ENCODE assay signal across 10 cellular contexts in the genomic region with DNA sequence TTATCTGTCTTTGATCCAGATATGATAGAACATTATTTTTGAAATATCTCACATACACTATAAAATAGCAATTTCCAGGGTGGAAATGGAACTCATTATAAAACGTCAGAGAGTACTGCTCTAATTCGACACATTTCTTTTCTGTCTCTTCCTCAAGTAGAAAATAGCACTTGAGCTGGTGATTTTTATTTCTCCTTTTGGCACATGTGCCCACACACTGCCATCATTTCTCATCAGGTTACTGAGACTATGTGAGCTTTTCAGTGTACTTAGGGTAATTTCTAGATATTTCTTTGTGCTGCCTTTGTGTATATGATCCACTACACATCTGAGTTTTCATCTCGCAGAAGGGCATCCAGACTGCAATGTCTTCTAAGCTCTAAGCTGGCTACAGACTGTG.
DNase-seq lines count a peak whose midpoint lies in the region; ATAC-seq and TF ChIP-seq lines count a peak whose summit lies in the region.
"Had no signal": no experiment of that assay in that cellular context is flagged by ENCODE, and none has a peak within 500 bp of the region (broad histone marks: within the 10 kb centered on the region; RNA-seq: fewer than 3 reads in every experiment).

No MANE protein-coding gene starts in this region.

- TF ChIP-seq CTCF in HEK293 (tag by site-specific recombination; IDR thresholded peaks at IDR 0.05) (no peak), mesothelial cell of epicardium (IDR thresholded peaks at IDR 0.05; ENCODE audit: unreplicated experiment) (no peak), omental fat pad (IDR thresholded peaks at IDR 0.05) (no peak)

- POLR2A ChIA-PET in HEK293 (lab: Yijun Ruan, JAX) = interaction anchor here (0.7 kb wide), 1 partner anchor 446 kb away, joined by 3 read pairs; the partner anchor contains the start of gene SF3B1

- H3K4me3 ChIP-seq in ACC112 (ENCODE audit: low read depth, low read length) (peak overlapping the region; percentile 66; the same call in 1 of the 2 replicates), HEK293 (ENCODE audit: low read depth, low read length) (no peak overlapping the region)

- H3K9me3 ChIP-seq in HEK293 (ENCODE audit: control insufficient read depth, insufficient read depth, low read depth, low read length) = no peaks in the 10 kb centered on the region

- peaks cover 8 to 22% of the 10 kb centered on the region in 2 donors for H3K9me3 Mint-ChIP-seq in activated naive CD4-positive, alpha-beta T cell treated with anti-CD3 and anti-CD28 coated beads, Interleukin-2, amount 50 U/mL, for 72 hours
- H3K9me3 Mint-ChIP-seq in mesothelial cell of epicardium = no peaks in the 10 kb centered on the region

- peaks cover 22% of the 10 kb centered on the region for H3K4me1 Mint-ChIP-seq in mesothelial cell of epicardium

- peak in 1 of 2 donors; percentile 1 for ATAC-seq in activated naive CD4-positive, alpha-beta T cell treated with anti-CD3 and anti-CD28 coated beads, Interleukin-2, amount 50 U/mL, for 72 hours
- ATAC-seq in GM18907 (IDR thresholded peaks at IDR 0.05; ENCODE audit: unreplicated experiment) (no peak), omental fat pad (ENCODE audit: low FRiP score) (no peak)

- peaks cover 25% of the 10 kb centered on the region for H3K4me1 ChIP-seq in ACC112 (ENCODE audit: control insufficient read depth, insufficient read depth, low read length, unreplicated experiment)
- H3K4me1 ChIP-seq in HEK293 (ENCODE audit: control insufficient read depth, insufficient read depth, low read length) = peaks cover 20% of the 10 kb centered on the region

- peak overlapping the region; percentile 89 for H3K27ac ChIP-seq in ACC112 (ENCODE audit: low read depth, low read length)
- H3K27ac ChIP-seq in HEK293 (ENCODE audit: extremely low read depth, low read depth, low read length) = peak overlapping the region; percentile 55

- H3K4me3 Mint-ChIP-seq in mesothelial cell of epicardium = no peak overlapping the region

- H2AFZ ChIP-seq in ACC112 (ENCODE audit: low read length, unreplicated experiment) = peak overlapping the region; percentile 58

- peak overlapping the region; percentile 83 to 99 for H3K27ac Mint-ChIP-seq in activated naive CD4-positive, alpha-beta T cell treated with anti-CD3 and anti-CD28 coated beads, Interleukin-2, amount 50 U/mL, for 72 hours
- H3K27ac Mint-ChIP-seq in mesothelial cell of epicardium = peak overlapping the region; percentile 96

- CTCF ChIA-PET in HEK293 (lab: Yijun Ruan, JAX) = interaction anchor here (0.6 to 1.7 kb wide), 2 partner anchors 23 to 61 kb away, joined by 5 to 6 read pairs; no protein-coding TSS in a partner anchor

- no peaks in the 10 kb centered on the region for H3K79me2 ChIP-seq in ACC112 (ENCODE audit: control insufficient read depth, insufficient read depth, low read length, unreplicated experiment)

- H3K27me3 ChIP-seq in ACC112 (ENCODE audit: insufficient read depth, low read length) = no peaks in the 10 kb centered on the region

- H3K36me3 Mint-ChIP-seq in activated naive CD4-positive, alpha-beta T cell treated with anti-CD3 and anti-CD28 coated beads, Interleukin-2, amount 50 U/mL, for 72 hours = peaks cover 22 to 69% of the 10 kb centered on the region in 2 donors
- no peaks in the 10 kb centered on the region for H3K36me3 Mint-ChIP-seq in mesothelial cell of epicardium

- H3K36me3 ChIP-seq in ACC112 (ENCODE audit: insufficient read depth, low read length) = no peaks in the 10 kb centered on the region
- no peaks in the 10 kb centered on the region for H3K36me3 ChIP-seq in HEK293 (ENCODE audit: control insufficient read depth in 2 of 2, insufficient read depth in 1 of 2, low read length in 2 of 2)

- no peak for DNase-seq in activated naive CD4-positive, alpha-beta T cell treated with anti-CD3 and anti-CD28 coated beads, Interleukin-2, amount 50 U/mL, for 72 hours (ENCODE audit: low spot score in 2 of 2)
- no peak for DNase-seq in mesothelial cell of epicardium (ENCODE audit: low spot score in 2 of 2, unreplicated experiment in 2 of 2)
- no peak for DNase-seq in retina
- DNase-seq in AG08395 (ENCODE audit: low spot score) = no peak
- no peak for DNase-seq in omental fat pad (ENCODE audit: low spot score)
- DNase-seq: effector CD8-positive, alpha-beta T cell; T1000 had no signal

- no peaks in the 10 kb centered on the region for H3K27me3 Mint-ChIP-seq in mesothelial cell of epicardium (ENCODE audit: low read depth)

TF ChIP-seq in HEK293, 187 proteins besides CTCF, POLR2A, EP300 and RAD21:
- TF ChIP-seq SCRT1 (tag by site-specific recombination; IDR thresholded peaks at IDR 0.05; ENCODE audit: borderline replicate concordance) (no peak), ZNF23 (tag by site-specific recombination; IDR thresholded peaks at IDR 0.05; ENCODE audit: borderline replicate concordance) (no peak), ZNF521 (tag by site-specific recombination; IDR thresholded peaks at IDR 0.05) (no peak), KLF9 (tag by site-specific recombination; IDR thresholded peaks at IDR 0.05; ENCODE audit: low read depth) (no peak)
- TF ChIP-seq, protein P1, sequence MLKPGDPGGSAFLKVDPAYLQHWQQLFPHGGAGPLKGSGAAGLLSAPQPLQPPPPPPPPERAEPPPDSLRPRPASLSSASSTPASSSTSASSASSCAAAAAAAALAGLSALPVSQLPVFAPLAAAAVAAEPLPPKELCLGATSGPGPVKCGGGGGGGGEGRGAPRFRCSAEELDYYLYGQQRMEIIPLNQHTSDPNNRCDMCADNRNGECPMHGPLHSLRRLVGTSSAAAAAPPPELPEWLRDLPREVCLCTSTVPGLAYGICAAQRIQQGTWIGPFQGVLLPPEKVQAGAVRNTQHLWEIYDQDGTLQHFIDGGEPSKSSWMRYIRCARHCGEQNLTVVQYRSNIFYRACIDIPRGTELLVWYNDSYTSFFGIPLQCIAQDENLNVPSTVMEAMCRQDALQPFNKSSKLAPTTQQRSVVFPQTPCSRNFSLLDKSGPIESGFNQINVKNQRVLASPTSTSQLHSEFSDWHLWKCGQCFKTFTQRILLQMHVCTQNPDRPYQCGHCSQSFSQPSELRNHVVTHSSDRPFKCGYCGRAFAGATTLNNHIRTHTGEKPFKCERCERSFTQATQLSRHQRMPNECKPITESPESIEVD (tag by site-specific recombination; IDR thresholded peaks at IDR 0.05) = no peak
